8 cellular contexts compared by ENCODE assay signal in genomic region chr2:86035883-86036789, GRCh38.
DNase-seq lines count a peak whose midpoint lies in the region; FAIRE-seq and TF ChIP-seq lines count a peak whose summit lies in the region.

No MANE protein-coding gene starts in this region.

- peak overlapping the region; percentile 65 for H3K4me2 ChIP-seq in smooth muscle cell

- no peaks in the 10 kb centered on the region for H3K79me2 ChIP-seq in smooth muscle cell (ENCODE audit: low read depth)

- H3K4me1 Mint-ChIP-seq in T-helper 1 cell treated with Interleukin-12 subunit alpha and Interleukin-12 subunit beta and Interleukin-4 antibody, amounts not matched to agents 30 μg/mL and 1 μg/mL, for 36 hours (ENCODE audit: low read depth) = peaks cover 77% of the 10 kb centered on the region
- H3K4me1 Mint-ChIP-seq in brain (peaks cover 55% of the 10 kb centered on the region), immature natural killer cell (peaks cover 67 to 72% of the 10 kb centered on the region in 2 donors)

- H3K27ac Mint-ChIP-seq in T-helper 1 cell treated with Interleukin-12 subunit alpha and Interleukin-12 subunit beta and Interleukin-4 antibody, amounts not matched to agents 30 μg/mL and 1 μg/mL, for 36 hours = peak overlapping the region; percentile 99
- peak overlapping the region; percentile 83 to 98 (median 97) for H3K27ac Mint-ChIP-seq in brain
- peak overlapping the region; percentile 98 to 100 (median 100) for H3K27ac Mint-ChIP-seq in immature natural killer cell

- no peaks in the 10 kb centered on the region for H3K27me3 Mint-ChIP-seq in T-helper 1 cell treated with Interleukin-12 subunit alpha and Interleukin-12 subunit beta and Interleukin-4 antibody, amounts not matched to agents 30 μg/mL and 1 μg/mL, for 36 hours (ENCODE audit: low read depth)
- H3K27me3 Mint-ChIP-seq in brain (no peaks in the 10 kb centered on the region), immature natural killer cell (ENCODE audit: low read depth in 3 of 3) (peaks cover 25 to 31% (median 25%) of the 10 kb centered on the region in 3 donors)

- H3K9ac ChIP-seq in smooth muscle cell (ENCODE audit: low read depth) = peak overlapping the region; percentile 18

- H4K20me1 ChIP-seq in smooth muscle cell (ENCODE audit: low read depth) = no peaks in the 10 kb centered on the region

- 75% methylated on average over 12 of the region's 12 CpGs for WGBS in smooth muscle cell (ENCODE audit: low lambda C conversion rate)

- no peaks in the 10 kb centered on the region for H3K27me3 ChIP-seq in smooth muscle cell (ENCODE audit: low read depth)

- no peak for FAIRE-seq in H54 (lab: Jason Lieb, UNC)

- H3F3A ChIP-seq in smooth muscle cell (ENCODE audit: low read depth) = peaks cover 5% of the 10 kb centered on the region

- no peak for TF ChIP-seq POLR2A in H54 (IDR thresholded peaks at IDR 0.05; ENCODE audit: low read depth, low read length)

- peak overlapping the region; percentile 70 for H3K27ac ChIP-seq in smooth muscle cell (ENCODE audit: low read depth)

- peaks cover 7% of the 10 kb centered on the region for H3K4me1 ChIP-seq in smooth muscle cell (ENCODE audit: low read depth)

- no peaks in the 10 kb centered on the region for H3K9me3 Mint-ChIP-seq in T-helper 1 cell treated with Interleukin-12 subunit alpha and Interleukin-12 subunit beta and Interleukin-4 antibody, amounts not matched to agents 30 μg/mL and 1 μg/mL, for 36 hours
- H3K9me3 Mint-ChIP-seq in brain (no peaks in the 10 kb centered on the region), immature natural killer cell (no peaks in the 10 kb centered on the region)

- no peaks in the 10 kb centered on the region for H3K36me3 ChIP-seq in smooth muscle cell (ENCODE audit: low read depth)

- TF ChIP-seq CTCF in brain (conservative IDR thresholded peaks at IDR 0.05) = peak in 1 of 2 experiments; percentile 13
- no peak for TF ChIP-seq CTCF in smooth muscle cell (IDR thresholded peaks at IDR 0.05; ENCODE audit: borderline replicate concordance, insufficient read depth, poor library complexity, severe bottlenecking)

- peak overlapping the region; percentile 59 for H3K4me3 Mint-ChIP-seq in T-helper 1 cell treated with Interleukin-12 subunit alpha and Interleukin-12 subunit beta and Interleukin-4 antibody, amounts not matched to agents 30 μg/mL and 1 μg/mL, for 36 hours
- H3K4me3 Mint-ChIP-seq in brain = peak overlapping the region in 4 of 5 experiments; percentile 2 to 64 (median 28)
- peak overlapping the region; percentile 84 to 92 (median 85) for H3K4me3 Mint-ChIP-seq in immature natural killer cell

- DNase-seq in H54 (ENCODE audit: insufficient read length, low spot score) = peak; percentile 69
- DNase-seq in MV-4-11 (lab: John Stamatoyannopoulos, UW) = peak; percentile 93
- DNase-seq in immature natural killer cell = peak; percentile 76 to 78 (median 76)
- DNase-seq in smooth muscle cell (lab: John Stamatoyannopoulos, UW; ENCODE audit: unreplicated experiment) = no peak
- no peak for DNase-seq in T1000 (lab: John Stamatoyannopoulos, UW)

- H3K4me3 ChIP-seq in GM08714 (ENCODE audit: low read length) (peak overlapping the region; percentile 38; the same call in 1 of the 2 replicates), smooth muscle cell (no peak overlapping the region)

- H2AFZ ChIP-seq in smooth muscle cell (ENCODE audit: low read depth) = no peak overlapping the region

- H3K9me3 ChIP-seq in smooth muscle cell (replicated peaks; ENCODE audit: low read depth) = no peaks in the 10 kb centered on the region

- peaks cover 54% of the 10 kb centered on the region for H3K36me3 Mint-ChIP-seq in T-helper 1 cell treated with Interleukin-12 subunit alpha and Interleukin-12 subunit beta and Interleukin-4 antibody, amounts not matched to agents 30 μg/mL and 1 μg/mL, for 36 hours (ENCODE audit: low read depth)
- H3K36me3 Mint-ChIP-seq in brain = peaks cover 82% of the 10 kb centered on the region
- H3K36me3 Mint-ChIP-seq in immature natural killer cell = peaks cover 13 to 26% (median 20%) of the 10 kb centered on the region in 3 donors

Comparison
In these comparisons a context has a peak if more than half of its experiments do, and no peak if none do; other contexts are left out.
1. DNase-seq: peak in H54 (single experiment), MV-4-11 (single experiment) and immature natural killer cell (3 of 3); none in smooth muscle cell (single experiment) and T1000 (single experiment).
2. H3K4me3 Mint-ChIP-seq: peak in every context shown above with its lines; median percentile 85 in immature natural killer cell; 59 in T-helper 1 cell treated with Interleukin-12 subunit alpha and Interleukin-12 subunit beta and Interleukin-4 antibody, amounts not matched to agents 30 μg/mL and 1 μg/mL, for 36 hours; 28 in brain.
3. Peak in every context shown above with its lines, with median percentiles within 50 percentile points of each other: H3K27ac Mint-ChIP-seq.